20 cellular contexts compared by ENCODE assay signal in the genomic region with DNA sequence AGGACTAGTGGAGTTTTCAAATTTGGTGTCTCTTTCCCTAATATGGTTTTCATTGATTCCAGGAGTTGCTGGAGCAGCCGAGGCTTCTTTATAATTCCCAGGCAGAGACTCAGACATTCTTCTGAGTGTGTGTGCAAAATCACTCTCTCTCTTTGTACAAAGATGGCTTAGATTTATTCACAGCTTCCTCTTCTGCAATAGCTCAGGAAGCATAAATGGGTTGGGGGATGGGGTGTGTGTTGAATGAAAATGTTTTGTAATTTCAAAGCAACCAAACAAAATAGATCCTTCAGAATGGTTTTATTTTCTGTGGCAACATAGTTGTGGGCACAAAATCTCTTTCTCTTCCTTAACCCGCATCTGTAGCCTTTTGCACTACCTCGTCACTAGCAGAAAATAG.
DNase-seq lines count a peak whose midpoint lies in the region; ATAC-seq lines count a peak whose summit lies in the region.
"Had no signal": no experiment of that assay in that cellular context is flagged by ENCODE, and none has a peak within 500 bp of the region (broad histone marks: within the 10 kb centered on the region; RNA-seq: fewer than 3 reads in every experiment).

No MANE protein-coding gene starts in this region.

- DNase-seq in SKM-1 treated with dmso at 0.1 percent for 144 hours (lab: John Stamatoyannopoulos, UW; ENCODE audit: unreplicated experiment), result peak; percentile 12
- DNase-seq in SKM-1 (lab: John Stamatoyannopoulos, UW; ENCODE audit: unreplicated experiment), result no peak
- DNase-seq in NOMO-1 treated with DMSO at 0.1 percent for 48 hours (lab: John Stamatoyannopoulos, UW; ENCODE audit: unreplicated experiment), result peak; percentile 83
- peak; percentile 19 for DNase-seq in foreskin melanocyte
- no peak for DNase-seq in activated CD4-positive, alpha-beta T cell treated with anti-CD3 and anti-CD28 coated beads, Interleukin-2, amount 50 U/mL, for 48 hours
- no peak for DNase-seq in left ventricle myocardium superior
- no peak for DNase-seq in NCI-H1930 (lab: John Stamatoyannopoulos, UW)
- DNase-seq in iPS-NIHi11 (ENCODE audit: low spot score), result no peak
- DNase-seq: activated CD4-positive, alpha-beta T cell treated with anti-CD3 and anti-CD28 coated beads for 48 hours; activated CD8-positive, alpha-beta memory T cell treated with anti-CD3 and anti-CD28 coated beads, Interleukin-2, amount 10 ng/mL, durations not matched to agents 7 days and 5 days; activated naive CD8-positive, alpha-beta T cell treated with anti-CD3 and anti-CD28 coated beads for 36 hours; effector CD8-positive, alpha-beta T cell; esophagus squamous epithelium; NCI-H1105 treated with DMSO at 0.1 percent for 48 hours; NCI-H524; ovary; right lobe of liver; substantia nigra had no signal

- intact Hi-C loops in left ventricle myocardium superior (cut with micrococcal nuclease), result no loop called here

- ATAC-seq in left ventricle myocardium superior, result no peak
- ATAC-seq: A549; activated CD8-positive, alpha-beta memory T cell treated with anti-CD3 and anti-CD28 coated beads, Interleukin-2, amount 10 ng/mL, durations not matched to agents 7 days and 5 days; right lobe of liver; Right ventricle myocardium inferior had no signal

Comparison
In these comparisons a context has a peak if more than half of its experiments do, and no peak if none do; other contexts are left out.
1. DNase-seq: peak in SKM-1 treated with dmso at 0.1 percent for 144 hours (single experiment), NOMO-1 treated with DMSO at 0.1 percent for 48 hours (single experiment) and foreskin melanocyte (single experiment); none in SKM-1 (single experiment), activated CD4-positive, alpha-beta T cell treated with anti-CD3 and anti-CD28 coated beads, Interleukin-2, amount 50 U/mL, for 48 hours (0 of 2), left ventricle myocardium superior (single experiment), NCI-H1930 (0 of 2) and iPS-NIHi11 (single experiment).